In the genomic region with DNA sequence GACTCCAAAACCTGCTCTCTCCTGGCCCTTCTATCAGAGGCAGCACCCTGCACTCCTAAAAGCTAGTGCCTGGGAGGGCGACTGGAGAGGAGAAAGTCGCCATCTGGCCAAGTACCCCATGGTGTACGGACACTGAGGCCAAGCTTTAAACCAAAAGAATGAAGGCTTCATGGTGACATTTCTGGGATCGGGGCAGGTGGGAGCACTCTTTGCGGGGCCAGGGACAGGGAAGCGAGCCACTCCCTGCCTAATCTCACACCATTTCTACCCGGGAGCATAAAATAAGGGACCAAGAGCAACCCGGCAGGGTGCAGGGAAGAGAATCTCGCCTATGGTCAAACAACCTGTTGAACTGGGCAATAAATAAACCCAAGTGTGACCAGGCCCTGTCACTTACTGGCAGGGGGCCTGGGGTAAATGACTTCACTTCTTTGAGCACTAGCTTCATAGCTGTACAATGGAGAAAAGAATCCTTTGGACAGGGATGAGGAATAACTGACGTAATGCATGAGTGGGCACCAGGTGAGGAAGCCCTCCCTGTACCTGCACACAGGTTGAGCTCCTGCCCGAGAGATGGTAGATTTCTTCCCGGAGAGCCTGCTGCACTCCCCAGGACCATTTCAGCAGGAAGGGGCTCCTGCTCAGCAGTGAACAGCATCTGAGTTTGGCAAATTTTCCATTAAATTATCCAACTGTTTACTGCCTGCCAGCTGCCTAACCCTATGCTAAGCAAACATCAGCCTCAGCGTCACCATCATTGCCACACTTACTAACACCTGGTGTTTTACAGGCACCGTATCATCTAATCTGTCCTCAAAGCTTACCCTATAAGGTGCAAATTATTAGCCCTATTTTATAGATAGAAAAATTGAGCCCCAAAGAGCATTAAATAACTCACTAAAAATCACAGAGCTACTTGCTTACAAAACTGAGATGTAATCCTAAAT, we compare ENCODE assay signal across 1 cellular context.
TF ChIP-seq lines count a peak whose summit lies in the region.

No MANE protein-coding gene starts in this region.

TF ChIP-seq in HepG2, 621 proteins besides CTCF, POLR2A, EP300 and RAD21 (continues in another document):
- TF ChIP-seq SP140L (CRISPR knock-in tag; IDR thresholded peaks at IDR 0.05; ENCODE audit: borderline replicate concordance) (no peak), KLF9 (CRISPR knock-in tag; IDR thresholded peaks at IDR 0.05; ENCODE audit: low read depth) (no peak; the same call in 1 of the 2 replicates), FOXM1 (CRISPR knock-in tag; IDR thresholded peaks at IDR 0.05) (no peak), NRL (CRISPR knock-in tag; IDR thresholded peaks at IDR 0.05; ENCODE audit: borderline replicate concordance) (peak; percentile 57; the same call in 1 of the 2 replicates), MTA3 (CRISPR knock-in tag; IDR thresholded peaks at IDR 0.05) (no peak), ZNF12 (CRISPR knock-in tag; IDR thresholded peaks at IDR 0.05) (no peak), ZNF691 (CRISPR knock-in tag; IDR thresholded peaks at IDR 0.05; ENCODE audit: borderline replicate concordance, low read depth) (no peak; the same call in 1 of the 2 replicates), ZNF629 (CRISPR knock-in tag; conservative IDR thresholded peaks at IDR 0.05) (no peak), ARNT2 (CRISPR knock-in tag; IDR thresholded peaks at IDR 0.05; ENCODE audit: low read depth) (no peak), POLR2G (IDR thresholded peaks at IDR 0.05; ENCODE audit: low read depth, low read length) (peak; percentile 89), ZNF792 (CRISPR knock-in tag; IDR thresholded peaks at IDR 0.05) (no peak), RXRB (CRISPR knock-in tag; IDR thresholded peaks at IDR 0.05; ENCODE audit: borderline replicate concordance) (no peak), HMGXB4 (CRISPR knock-in tag; IDR thresholded peaks at IDR 0.05; ENCODE audit: borderline replicate concordance in 1 of 2, low read depth in 1 of 2) (no peak), PCBP1 (IDR thresholded peaks at IDR 0.05; ENCODE audit: borderline replicate concordance, low read depth, low read length) (no peak), SOX5 (CRISPR knock-in tag; IDR thresholded peaks at IDR 0.05; ENCODE audit: borderline replicate concordance) (no peak), SRSF4 (IDR thresholded peaks at IDR 0.05; ENCODE audit: low read depth, low read length, poor library complexity, severe bottlenecking) (no peak), ZNF776 (CRISPR knock-in tag; IDR thresholded peaks at IDR 0.05) (no peak), KLF6 (CRISPR knock-in tag; IDR thresholded peaks at IDR 0.05) (no peak), ZSCAN31 (CRISPR knock-in tag; IDR thresholded peaks at IDR 0.05; ENCODE audit: low read depth) (0 out of 2 replicates have a peak, but pooled peaks have one; percentile 20), ZNF720 (CRISPR knock-in tag; IDR thresholded peaks at IDR 0.05) (no peak), ZNF326 (CRISPR knock-in tag; IDR thresholded peaks at IDR 0.05; ENCODE audit: borderline replicate concordance) (no peak), ZFP36L1 (CRISPR knock-in tag; IDR thresholded peaks at IDR 0.05) (no peak), ZNF749 (CRISPR knock-in tag; IDR thresholded peaks at IDR 0.05; ENCODE audit: borderline replicate concordance) (no peak), HIVEP1 (CRISPR knock-in tag; IDR thresholded peaks at IDR 0.05) (no peak), KLF13 (CRISPR knock-in tag; IDR thresholded peaks at IDR 0.05) (no peak), ZNF280D (CRISPR knock-in tag; IDR thresholded peaks at IDR 0.05) (no peak), ATM (IDR thresholded peaks at IDR 0.05; ENCODE audit: borderline replicate concordance) (no peak), ZNF496 (CRISPR knock-in tag; IDR thresholded peaks at IDR 0.05; ENCODE audit: insufficient replicate concordance) (no peak), ZNF775 (CRISPR knock-in tag; IDR thresholded peaks at IDR 0.05; ENCODE audit: borderline replicate concordance) (no peak), FIP1L1 (IDR thresholded peaks at IDR 0.05; ENCODE audit: borderline replicate concordance, insufficient read depth, low read depth, low read length) (peak; percentile 70; the same call in 1 of the 2 replicates), ZNF207 (IDR thresholded peaks at IDR 0.05; ENCODE audit: borderline replicate concordance) (no peak), AKAP8 (CRISPR knock-in tag; IDR thresholded peaks at IDR 0.05) (0 out of 2 replicates have a peak, but pooled peaks have one; percentile 32), ZNF343 (CRISPR knock-in tag; IDR thresholded peaks at IDR 0.05) (no peak), REL (CRISPR knock-in tag; conservative IDR thresholded peaks at IDR 0.05) (no peak), HHEX (CRISPR knock-in tag; IDR thresholded peaks at IDR 0.05) (no peak), ZNF282 (IDR thresholded peaks at IDR 0.05; ENCODE audit: partially characterized antibody) (no peak), ZNF616 (CRISPR knock-in tag; IDR thresholded peaks at IDR 0.05; ENCODE audit: low read depth) (no peak), TFDP2 (CRISPR knock-in tag; IDR thresholded peaks at IDR 0.05) (no peak), ZNF251 (CRISPR knock-in tag; IDR thresholded peaks at IDR 0.05) (0 out of 2 replicates have a peak, but pooled peaks have one; percentile 68), ZNF841 (CRISPR knock-in tag; IDR thresholded peaks at IDR 0.05; ENCODE audit: borderline replicate concordance) (no peak), BHLHE40 (IDR thresholded peaks at IDR 0.05; ENCODE audit: low read length) (no peak), ZBTB7B (CRISPR knock-in tag; IDR thresholded peaks at IDR 0.05) (peak; percentile 13; the same call in 1 of the 2 replicates), KAT7 (CRISPR knock-in tag; IDR thresholded peaks at IDR 0.05; ENCODE audit: borderline replicate concordance) (no peak), ZNF430 (CRISPR knock-in tag; IDR thresholded peaks at IDR 0.05) (no peak), ZNF781 (CRISPR knock-in tag; IDR thresholded peaks at IDR 0.05; ENCODE audit: borderline replicate concordance, not compliant biosample characterization) (no peak), JDP2 (CRISPR knock-in tag; IDR thresholded peaks at IDR 0.05; ENCODE audit: borderline replicate concordance) (no peak), ESRRA (CRISPR knock-in tag; IDR thresholded peaks at IDR 0.05; ENCODE audit: low read depth) (no peak)
- TF ChIP-seq, protein P1, sequence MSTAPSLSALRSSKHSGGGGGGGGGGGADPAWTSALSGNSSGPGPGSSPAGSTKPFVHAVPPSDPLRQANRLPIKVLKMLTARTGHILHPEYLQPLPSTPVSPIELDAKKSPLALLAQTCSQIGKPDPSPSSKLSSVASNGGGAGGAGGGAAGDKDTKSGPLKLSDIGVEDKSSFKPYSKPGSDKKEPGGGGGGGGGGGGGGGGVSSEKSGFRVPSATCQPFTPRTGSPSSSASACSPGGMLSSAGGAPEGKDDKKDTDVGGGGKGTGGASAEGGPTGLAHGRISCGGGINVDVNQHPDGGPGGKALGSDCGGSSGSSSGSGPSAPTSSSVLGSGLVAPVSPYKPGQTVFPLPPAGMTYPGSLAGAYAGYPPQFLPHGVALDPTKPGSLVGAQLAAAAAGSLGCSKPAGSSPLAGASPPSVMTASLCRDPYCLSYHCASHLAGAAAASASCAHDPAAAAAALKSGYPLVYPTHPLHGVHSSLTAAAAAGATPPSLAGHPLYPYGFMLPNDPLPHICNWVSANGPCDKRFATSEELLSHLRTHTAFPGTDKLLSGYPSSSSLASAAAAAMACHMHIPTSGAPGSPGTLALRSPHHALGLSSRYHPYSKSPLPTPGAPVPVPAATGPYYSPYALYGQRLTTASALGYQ (CRISPR knock-in tag; IDR thresholded peaks at IDR 0.05): 0 out of 2 replicates have a peak, but pooled peaks have one; percentile 37
- TF ChIP-seq, protein P2, sequence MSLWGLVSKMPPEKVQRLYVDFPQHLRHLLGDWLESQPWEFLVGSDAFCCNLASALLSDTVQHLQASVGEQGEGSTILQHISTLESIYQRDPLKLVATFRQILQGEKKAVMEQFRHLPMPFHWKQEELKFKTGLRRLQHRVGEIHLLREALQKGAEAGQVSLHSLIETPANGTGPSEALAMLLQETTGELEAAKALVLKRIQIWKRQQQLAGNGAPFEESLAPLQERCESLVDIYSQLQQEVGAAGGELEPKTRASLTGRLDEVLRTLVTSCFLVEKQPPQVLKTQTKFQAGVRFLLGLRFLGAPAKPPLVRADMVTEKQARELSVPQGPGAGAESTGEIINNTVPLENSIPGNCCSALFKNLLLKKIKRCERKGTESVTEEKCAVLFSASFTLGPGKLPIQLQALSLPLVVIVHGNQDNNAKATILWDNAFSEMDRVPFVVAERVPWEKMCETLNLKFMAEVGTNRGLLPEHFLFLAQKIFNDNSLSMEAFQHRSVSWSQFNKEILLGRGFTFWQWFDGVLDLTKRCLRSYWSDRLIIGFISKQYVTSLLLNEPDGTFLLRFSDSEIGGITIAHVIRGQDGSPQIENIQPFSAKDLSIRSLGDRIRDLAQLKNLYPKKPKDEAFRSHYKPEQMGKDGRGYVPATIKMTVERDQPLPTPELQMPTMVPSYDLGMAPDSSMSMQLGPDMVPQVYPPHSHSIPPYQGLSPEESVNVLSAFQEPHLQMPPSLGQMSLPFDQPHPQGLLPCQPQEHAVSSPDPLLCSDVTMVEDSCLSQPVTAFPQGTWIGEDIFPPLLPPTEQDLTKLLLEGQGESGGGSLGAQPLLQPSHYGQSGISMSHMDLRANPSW (CRISPR knock-in tag; IDR thresholded peaks at IDR 0.05; ENCODE audit: borderline replicate concordance): no peak
- TF ChIP-seq, protein P3, sequence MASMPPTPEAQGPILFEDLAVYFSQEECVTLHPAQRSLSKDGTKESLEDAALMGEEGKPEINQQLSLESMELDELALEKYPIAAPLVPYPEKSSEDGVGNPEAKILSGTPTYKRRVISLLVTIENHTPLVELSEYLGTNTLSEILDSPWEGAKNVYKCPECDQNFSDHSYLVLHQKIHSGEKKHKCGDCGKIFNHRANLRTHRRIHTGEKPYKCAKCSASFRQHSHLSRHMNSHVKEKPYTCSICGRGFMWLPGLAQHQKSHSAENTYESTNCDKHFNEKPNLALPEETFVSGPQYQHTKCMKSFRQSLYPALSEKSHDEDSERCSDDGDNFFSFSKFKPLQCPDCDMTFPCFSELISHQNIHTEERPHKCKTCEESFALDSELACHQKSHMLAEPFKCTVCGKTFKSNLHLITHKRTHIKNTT (CRISPR knock-in tag; IDR thresholded peaks at IDR 0.05): no peak
- TF ChIP-seq, protein P4, sequence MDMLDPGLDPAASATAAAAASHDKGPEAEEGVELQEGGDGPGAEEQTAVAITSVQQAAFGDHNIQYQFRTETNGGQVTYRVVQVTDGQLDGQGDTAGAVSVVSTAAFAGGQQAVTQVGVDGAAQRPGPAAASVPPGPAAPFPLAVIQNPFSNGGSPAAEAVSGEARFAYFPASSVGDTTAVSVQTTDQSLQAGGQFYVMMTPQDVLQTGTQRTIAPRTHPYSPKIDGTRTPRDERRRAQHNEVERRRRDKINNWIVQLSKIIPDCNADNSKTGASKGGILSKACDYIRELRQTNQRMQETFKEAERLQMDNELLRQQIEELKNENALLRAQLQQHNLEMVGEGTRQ (IDR thresholded peaks at IDR 0.05; ENCODE audit: low read depth, low read length): no peak
- TF ChIP-seq, protein P4 (CRISPR knock-in tag; IDR thresholded peaks at IDR 0.05; ENCODE audit: borderline replicate concordance): no peak
